Comparison of ENCODE assay signal across 11 cellular contexts in the genomic region with DNA sequence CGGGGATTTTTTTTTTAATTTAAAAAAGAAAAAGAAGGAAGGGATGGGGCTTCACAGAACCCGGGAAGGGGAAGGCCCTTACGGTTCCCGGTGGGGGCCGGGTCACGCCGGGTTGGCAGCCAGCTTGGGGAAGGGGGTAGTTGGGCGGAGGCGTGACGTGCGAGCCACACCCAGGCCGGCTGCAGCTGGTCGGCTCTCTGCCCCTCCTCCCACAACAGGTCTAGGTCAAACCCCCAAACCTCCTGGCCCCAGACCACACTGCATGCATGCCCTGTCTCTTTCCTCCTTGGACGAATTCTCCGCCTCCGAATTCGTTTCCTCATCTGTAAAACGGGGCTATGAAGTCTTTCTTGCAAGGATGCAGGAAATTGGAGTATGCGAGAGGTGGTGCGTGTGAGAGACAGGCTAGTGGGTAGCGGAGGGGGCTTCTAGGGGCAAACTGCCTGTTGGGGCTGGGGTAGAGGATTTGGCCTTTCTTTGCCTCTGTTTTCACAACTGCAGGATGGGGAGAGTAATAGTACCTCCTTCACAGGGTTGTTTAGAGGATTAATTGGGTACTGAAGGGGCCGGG. TPM values are rescaled to one million over a fixed set of nuclear protein-coding genes. Genes with fewer than 3 reads are reported as not detected.
DNase-seq lines count a peak whose midpoint lies in the region; ATAC-seq and TF ChIP-seq lines count a peak whose summit lies in the region.
"Had no signal": no experiment of that assay in that cellular context is flagged by ENCODE, and none has a peak within 500 bp of the region (broad histone marks: within the 10 kb centered on the region; RNA-seq: fewer than 3 reads in every experiment).

No MANE protein-coding gene starts in this region.

- H3K36me3 ChIP-seq in neutrophil, result peaks cover 42% of the 10 kb centered on the region
- H3K36me3 ChIP-seq: thyroid gland had no signal

- TF ChIP-seq CTCF in GM10248 (IDR thresholded peaks at IDR 0.05; ENCODE audit: control extremely low read depth, extremely low read depth, low read depth, missing control alignments) (no peak), neutrophil (IDR thresholded peaks at IDR 0.05) (peak; percentile 36)

- no peak for ATAC-seq in GM18520 (IDR thresholded peaks at IDR 0.05; ENCODE audit: unreplicated experiment)
- ATAC-seq in HG03565 (IDR thresholded peaks at IDR 0.05; ENCODE audit: unreplicated experiment), result no peak
- ATAC-seq in GM19328 (IDR thresholded peaks at IDR 0.05; ENCODE audit: unreplicated experiment), result no peak

- DNase-seq in GM10248 (ENCODE audit: extremely low spot score), result peak; percentile 69
- DNase-seq in MV-4-11 (lab: John Stamatoyannopoulos, UW), result peak; percentile 82
- DNase-seq in cardiac septum (ENCODE audit: low spot score), result peak; percentile 95
- no peak for DNase-seq in AG08396 (ENCODE audit: low spot score)

- H3K27ac ChIP-seq in neutrophil, result peak overlapping the region; percentile 100
- H3K27ac ChIP-seq: thyroid gland had no signal

- intact Hi-C loops in cardiac septum (cut with DNase I), result no loop called here

- peak overlapping the region; percentile 99 for H3K4me3 ChIP-seq in neutrophil (ENCODE audit: low read depth in 1 of 2, low read length in 1 of 2)

- CTCF ChIA-PET in GM10248 (lab: Yijun Ruan, JAX), result interaction anchor here (0.7 to 6.1 kb wide), 6 partner anchors 10 to 38 kb away, joined by 3 to 18 read pairs (median 4); no protein-coding TSS in a partner anchor

- H3K9me3 ChIP-seq in neutrophil, result no peaks in the 10 kb centered on the region
- H3K9me3 ChIP-seq: thyroid gland had no signal

- H3K4me1 ChIP-seq in neutrophil (ENCODE audit: control insufficient read depth in 1 of 2, insufficient read depth in 1 of 2, low read depth in 1 of 2, low read length in 1 of 2), result peaks cover 71 to 73% of the 10 kb centered on the region in 2 experiments

- POLR2A ChIA-PET in GM10248 (lab: Yijun Ruan, JAX), result interaction anchor here (0.7 to 2.6 kb wide), 2 partner anchors 10 to 185 kb away, joined by 3 to 22 read pairs; no protein-coding TSS in a partner anchor

- H3K27me3 ChIP-seq in neutrophil, result no peaks in the 10 kb centered on the region

RNA-seq across cellular contexts. Expression of gene HCK, which starts 0.8 kb away (rescaled TPM):
- 5.5 TPM for total RNA-seq in cardiac septum
- total RNA-seq: NCI-H460, pulmonary artery endothelial cell had no signal

RNA-seq across cellular contexts. Expression of gene CCM2L, which starts 42.6 kb away (rescaled TPM):
- total RNA-seq in cardiac septum, result 7.0 TPM
- total RNA-seq: NCI-H460 had no signal

RNA-seq across cellular contexts. Expression of gene TM9SF4, which starts 56.6 kb away (rescaled TPM):
- total RNA-seq in cardiac septum, result 31.6 TPM
